Comparison of ENCODE assay signal across 15 cellular contexts in genomic region chr2:113284481-113284880, GRCh38. TPM values are rescaled to one million over a fixed set of nuclear protein-coding genes. Genes with fewer than 3 reads are reported as not detected.
DNase-seq lines count a peak whose midpoint lies in the region; ATAC-seq and TF ChIP-seq lines count a peak whose summit lies in the region.
"Had no signal": no experiment of that assay in that cellular context is flagged by ENCODE, and none has a peak within 500 bp of the region (broad histone marks: within the 10 kb centered on the region; RNA-seq: fewer than 3 reads in every experiment).

No MANE protein-coding gene starts in this region.

- H3K4ac ChIP-seq in neuronal stem cell (ENCODE audit: low read length), result peak overlapping the region; percentile 17

- 60 to 80% methylated on average over 1 of the region's 1 CpG for WGBS in esophagus squamous epithelium, 2 donors
- WGBS in neuronal stem cell (ENCODE audit: extremely low coverage in 2 of 2, insufficient read length in 2 of 2, insufficient replicate concordance in 1 of 2), 2 donors, result no CpG with 5 or more reads among the region's 1 CpG
- WGBS in lower leg skin, 2 donors, result 95 to 100% methylated on average over 1 of the region's 1 CpG

- ATAC-seq in RWPE2 (ENCODE audit: low read depth), result no peak
- no peak for ATAC-seq in sciatic nerve

- DNase-seq in ACHN (peak; percentile 30), RWPE2 (ENCODE audit: low spot score) (no peak), esophagus squamous epithelium (lab: John Stamatoyannopoulos, UW) (no peak), neuronal stem cell (ENCODE audit: low spot score) (no peak), sciatic nerve (ENCODE audit: low spot score) (no peak), UCSD-AML1 (lab: John Stamatoyannopoulos, UW; ENCODE audit: unreplicated experiment) (no peak), GM19240 (ENCODE audit: insufficient read length, low spot score) (no peak), lower leg skin (ENCODE audit: low spot score in 2 of 2) (no peak)
- DNase-seq: activated CD4-positive, alpha-beta T cell treated with anti-CD3 and anti-CD28 coated beads for 1 hour; activated T-cell treated with anti-CD3 and anti-CD28 coated beads, Interleukin-2, amount 50 U/mL, for 48 hours; central memory CD4-positive, alpha-beta T cell; NCI-H1092; NCI-H774 had no signal

- H3K4me3 ChIP-seq in RWPE2 (ENCODE audit: severe bottlenecking), result no peak overlapping the region
- no peak overlapping the region for H3K4me3 ChIP-seq in esophagus squamous epithelium
- H3K4me3 ChIP-seq in neuronal stem cell (ENCODE audit: low read length in 2 of 2), result no peak overlapping the region
- H3K4me3 ChIP-seq in lower leg skin (ENCODE audit: low read depth, poor library complexity, severe bottlenecking), result no peak overlapping the region

- H2BK15ac ChIP-seq in neuronal stem cell (ENCODE audit: low read length), result no peak overlapping the region

- H3K79me1 ChIP-seq in neuronal stem cell (ENCODE audit: low read depth, low read length), result no peaks in the 10 kb centered on the region

- no peak overlapping the region for H3K4me2 ChIP-seq in neuronal stem cell (ENCODE audit: insufficient read depth, low read length, poor library complexity, severe bottlenecking)

- in situ Hi-C loops in ACHN (cut with HindIII; ENCODE audit: low pct_ligation_motif_present, low pct_unique_long_range_greater_than_20kb, low sequenced_read_pairs), result no loop called here

- H3K4me1 ChIP-seq in RWPE2 (ENCODE audit: insufficient read depth, poor library complexity, severe bottlenecking), result peaks cover 28% of the 10 kb centered on the region
- peaks cover 12 to 26% (median 19%) of the 10 kb centered on the region in 3 donors for H3K4me1 ChIP-seq in esophagus squamous epithelium
- peaks cover 0 to 3% of the 10 kb centered on the region in 2 donors for H3K4me1 ChIP-seq in neuronal stem cell (ENCODE audit: control insufficient read depth in 2 of 2, insufficient read depth in 1 of 2, low read depth in 1 of 2, low read length in 2 of 2)

- no peak overlapping the region for H4K91ac ChIP-seq in neuronal stem cell (ENCODE audit: low read depth, low read length, poor library complexity)

- no peak overlapping the region for H3K18ac ChIP-seq in neuronal stem cell (ENCODE audit: low read length)

- no peaks in the 10 kb centered on the region for H3K27me3 ChIP-seq in RWPE2 (ENCODE audit: insufficient read depth, poor library complexity, severe bottlenecking)
- H3K27me3 ChIP-seq in esophagus squamous epithelium, result no peaks in the 10 kb centered on the region
- peaks cover 0 to 9% (median 0%) of the 10 kb centered on the region in 3 experiments for H3K27me3 ChIP-seq in neuronal stem cell (ENCODE audit: control insufficient read depth in 3 of 3, insufficient read depth in 3 of 3, low read depth in 1 of 3, low read length in 3 of 3)

- no peak overlapping the region for H3K9ac ChIP-seq in neuronal stem cell (ENCODE audit: low read depth, low read length, poor library complexity)

- H3K27ac ChIP-seq in RWPE2 (ENCODE audit: poor library complexity, severe bottlenecking), result peak overlapping the region; percentile 98
- H3K27ac ChIP-seq in esophagus squamous epithelium, result peak overlapping the region; percentile 51 to 72 (median 60)
- no peak overlapping the region for H3K27ac ChIP-seq in neuronal stem cell (replicated peaks; ENCODE audit: low read length)

- no peak overlapping the region for H2AK5ac ChIP-seq in neuronal stem cell (ENCODE audit: low read depth, low read length)

- intact Hi-C loops in esophagus squamous epithelium (cut with DNase I) (no loop called here), sciatic nerve (cut with DNase I) (no loop called here), lower leg skin (cut with DNase I; ENCODE audit: low total_unique reads) (no loop called here)

- TF ChIP-seq POLR2A in esophagus squamous epithelium (IDR thresholded peaks at IDR 0.05) (no peak), lower leg skin (IDR thresholded peaks at IDR 0.05) (no peak)

- H2BK120ac ChIP-seq in neuronal stem cell (ENCODE audit: low read depth, low read length), result no peak overlapping the region

- no peak overlapping the region for H2BK12ac ChIP-seq in neuronal stem cell (ENCODE audit: low read length)

- TF ChIP-seq CTCF in RWPE2 (IDR thresholded peaks at IDR 0.05; ENCODE audit: poor library complexity, severe bottlenecking) (no peak), esophagus squamous epithelium (IDR thresholded peaks at IDR 0.05) (no peak), lower leg skin (IDR thresholded peaks at IDR 0.05) (no peak)

- H4K8ac ChIP-seq in neuronal stem cell (ENCODE audit: low read depth, low read length), result no peak overlapping the region

- H3K9me3 ChIP-seq in RWPE2 (ENCODE audit: severe bottlenecking) (no peaks in the 10 kb centered on the region), esophagus squamous epithelium (no peaks in the 10 kb centered on the region), neuronal stem cell (replicated peaks in 1 of 2; ENCODE audit: control insufficient read depth in 2 of 2, insufficient read depth in 1 of 2, low read depth in 1 of 2, low read length in 2 of 2) (no peaks in the 10 kb centered on the region)

- no peak overlapping the region for H3K23ac ChIP-seq in neuronal stem cell (ENCODE audit: low read depth, low read length, poor library complexity)

- H3K36me3 ChIP-seq in RWPE2 (ENCODE audit: low read depth) (no peaks in the 10 kb centered on the region), esophagus squamous epithelium (no peaks in the 10 kb centered on the region), neuronal stem cell (replicated peaks in 1 of 2; ENCODE audit: control insufficient read depth in 2 of 2, insufficient read depth in 2 of 2, low read length in 2 of 2) (no peaks in the 10 kb centered on the region)

- H2BK5ac ChIP-seq in neuronal stem cell (ENCODE audit: low read length), result no peak overlapping the region

- no peak overlapping the region for H3K14ac ChIP-seq in neuronal stem cell (ENCODE audit: low read length)

- no peak overlapping the region for H2AFZ ChIP-seq in neuronal stem cell (ENCODE audit: low read length)

RNA-seq across cellular contexts. Expression of gene PAX8, which starts 5.8 kb away (rescaled TPM):
- 1 to 10 TPM in 3 of 4 donors, under 1 TPM in 1; 0.32 to 7.6 (median 2.7) TPM for total RNA-seq in esophagus squamous epithelium
- polyA plus RNA-seq in neuronal stem cell (2013, experiment 1 of 2), result 10.1 TPM
- polyA plus RNA-seq in neuronal stem cell (2013, experiment 2 of 2), result 11.5 TPM
- total RNA-seq in sciatic nerve, result 1.2 TPM
- total RNA-seq in lower leg skin, result 1 to 10 TPM in 3 of 4 donors, under 1 TPM in 1; 0.91 to 5.2 (median 4.3) TPM
- total RNA-seq: G401, temporal lobe had no signal
